Comparison of ENCODE assay signal across 1 cellular context in the genomic region with DNA sequence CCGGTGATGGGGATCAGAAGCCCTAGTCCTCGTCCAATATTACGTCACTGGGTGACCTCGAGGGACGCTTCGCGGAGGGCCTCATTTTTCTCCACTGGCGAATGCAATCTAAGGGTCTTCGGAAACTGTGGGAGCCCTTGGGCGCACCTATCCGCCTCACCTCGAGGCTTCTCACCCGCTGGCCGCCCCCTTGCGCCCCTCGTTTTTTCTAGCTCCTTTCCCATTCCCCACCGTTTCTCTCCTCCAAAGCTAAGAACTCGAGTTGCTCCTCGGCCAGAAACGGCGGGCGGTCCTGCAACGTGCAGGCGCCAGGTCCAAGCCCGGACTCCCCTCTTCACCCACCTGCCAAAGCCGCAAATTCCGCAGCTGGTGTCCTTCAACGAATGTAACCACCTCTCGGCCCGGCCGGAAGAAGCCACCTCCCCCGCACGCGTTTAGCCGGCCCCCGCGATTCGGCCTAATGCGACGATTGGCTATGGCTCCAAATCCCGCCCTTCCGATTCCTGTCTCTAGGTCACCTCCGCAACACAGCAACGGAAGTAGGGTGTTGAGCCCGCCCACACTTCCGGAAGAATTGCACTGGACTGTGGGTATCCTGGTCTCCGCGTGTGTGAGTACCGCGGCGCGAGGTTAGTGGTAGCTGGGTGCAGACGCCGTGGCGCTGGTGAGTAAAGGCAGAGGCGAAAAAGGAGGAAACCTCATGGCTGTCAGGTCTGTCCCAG.
A peak's percentile ranks its signal among the peaks of the same experiment; 100 is the strongest.
TF ChIP-seq lines count a peak whose summit lies in the region.

A gene with protein sequence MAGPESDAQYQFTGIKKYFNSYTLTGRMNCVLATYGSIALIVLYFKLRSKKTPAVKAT (minus strand): TSS at position 409 of the 722 bp plus-strand sequence. CDS start 4,018 bp downstream, outside the sequence.
A gene with protein sequence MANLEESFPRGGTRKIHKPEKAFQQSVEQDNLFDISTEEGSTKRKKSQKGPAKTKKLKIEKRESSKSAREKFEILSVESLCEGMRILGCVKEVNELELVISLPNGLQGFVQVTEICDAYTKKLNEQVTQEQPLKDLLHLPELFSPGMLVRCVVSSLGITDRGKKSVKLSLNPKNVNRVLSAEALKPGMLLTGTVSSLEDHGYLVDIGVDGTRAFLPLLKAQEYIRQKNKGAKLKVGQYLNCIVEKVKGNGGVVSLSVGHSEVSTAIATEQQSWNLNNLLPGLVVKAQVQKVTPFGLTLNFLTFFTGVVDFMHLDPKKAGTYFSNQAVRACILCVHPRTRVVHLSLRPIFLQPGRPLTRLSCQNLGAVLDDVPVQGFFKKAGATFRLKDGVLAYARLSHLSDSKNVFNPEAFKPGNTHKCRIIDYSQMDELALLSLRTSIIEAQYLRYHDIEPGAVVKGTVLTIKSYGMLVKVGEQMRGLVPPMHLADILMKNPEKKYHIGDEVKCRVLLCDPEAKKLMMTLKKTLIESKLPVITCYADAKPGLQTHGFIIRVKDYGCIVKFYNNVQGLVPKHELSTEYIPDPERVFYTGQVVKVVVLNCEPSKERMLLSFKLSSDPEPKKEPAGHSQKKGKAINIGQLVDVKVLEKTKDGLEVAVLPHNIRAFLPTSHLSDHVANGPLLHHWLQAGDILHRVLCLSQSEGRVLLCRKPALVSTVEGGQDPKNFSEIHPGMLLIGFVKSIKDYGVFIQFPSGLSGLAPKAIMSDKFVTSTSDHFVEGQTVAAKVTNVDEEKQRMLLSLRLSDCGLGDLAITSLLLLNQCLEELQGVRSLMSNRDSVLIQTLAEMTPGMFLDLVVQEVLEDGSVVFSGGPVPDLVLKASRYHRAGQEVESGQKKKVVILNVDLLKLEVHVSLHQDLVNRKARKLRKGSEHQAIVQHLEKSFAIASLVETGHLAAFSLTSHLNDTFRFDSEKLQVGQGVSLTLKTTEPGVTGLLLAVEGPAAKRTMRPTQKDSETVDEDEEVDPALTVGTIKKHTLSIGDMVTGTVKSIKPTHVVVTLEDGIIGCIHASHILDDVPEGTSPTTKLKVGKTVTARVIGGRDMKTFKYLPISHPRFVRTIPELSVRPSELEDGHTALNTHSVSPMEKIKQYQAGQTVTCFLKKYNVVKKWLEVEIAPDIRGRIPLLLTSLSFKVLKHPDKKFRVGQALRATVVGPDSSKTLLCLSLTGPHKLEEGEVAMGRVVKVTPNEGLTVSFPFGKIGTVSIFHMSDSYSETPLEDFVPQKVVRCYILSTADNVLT (N-terminal part only) (plus strand): TSS at position 560 of the 722 bp plus-strand sequence. CDS start 1,801 bp downstream, outside the sequence.

TF ChIP-seq in K562, 482 proteins besides CTCF, POLR2A, EP300 and RAD21 (continued from another document and continues in another):
- TF ChIP-seq, protein P1, sequence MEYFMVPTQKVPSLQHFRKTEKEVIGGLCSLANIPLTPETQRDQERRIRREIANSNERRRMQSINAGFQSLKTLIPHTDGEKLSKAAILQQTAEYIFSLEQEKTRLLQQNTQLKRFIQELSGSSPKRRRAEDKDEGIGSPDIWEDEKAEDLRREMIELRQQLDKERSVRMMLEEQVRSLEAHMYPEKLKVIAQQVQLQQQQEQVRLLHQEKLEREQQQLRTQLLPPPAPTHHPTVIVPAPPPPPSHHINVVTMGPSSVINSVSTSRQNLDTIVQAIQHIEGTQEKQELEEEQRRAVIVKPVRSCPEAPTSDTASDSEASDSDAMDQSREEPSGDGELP (CRISPR knock-in tag; IDR thresholded peaks at IDR 0.05; ENCODE audit: borderline replicate concordance) = peak; percentile 94
- TF ChIP-seq NFRKB (IDR thresholded peaks at IDR 0.05; ENCODE audit: low read depth) (0 out of 2 replicates have a peak, but pooled peaks have one; percentile 50), KDM5B (IDR thresholded peaks at IDR 0.05; ENCODE audit: insufficient replicate concordance, low read depth, low read length) (peak; percentile 82), ZNF511 (CRISPR knock-in tag; IDR thresholded peaks at IDR 0.05) (peak; percentile 52; the same call in 1 of the 2 replicates), NEUROD1 (IDR thresholded peaks at IDR 0.05; ENCODE audit: borderline replicate concordance, low read depth, low read length, partially characterized antibody) (peak; percentile 67), ZNF707 (CRISPR knock-in tag; conservative IDR thresholded peaks at IDR 0.05) (no peak), BRD9 (IDR thresholded peaks at IDR 0.05; ENCODE audit: low read depth, partially characterized antibody) (peak; percentile 20), BHLHE40 (IDR thresholded peaks at IDR 0.05; ENCODE audit: low read length) (peak; percentile 66), LCOR (CRISPR knock-in tag; IDR thresholded peaks at IDR 0.05) (0 out of 2 replicates have a peak, but pooled peaks have one; percentile 61), RBM34 (IDR thresholded peaks at IDR 0.05; ENCODE audit: borderline replicate concordance, insufficient read depth, low read length) (no peak), KDM4B (IDR thresholded peaks at IDR 0.05; ENCODE audit: borderline replicate concordance in 2 of 2, low read depth in 1 of 2) (peak in 1 of 2 experiments; percentile 84; a peak in 2 of 4 replicates), ZFPM2 (CRISPR knock-in tag; IDR thresholded peaks at IDR 0.05) (no peak), TCF3 (CRISPR knock-in tag; IDR thresholded peaks at IDR 0.05) (no peak), TBL1XR1 (IDR thresholded peaks at IDR 0.05; ENCODE audit: low read length in 2 of 2) (0 out of 4 replicates have a peak, but pooled peaks of 1 of the 2 experiments have one; percentile 51), ZNF75A (CRISPR knock-in tag; IDR thresholded peaks at IDR 0.05) (no peak), FOS (IDR thresholded peaks at IDR 0.05; ENCODE audit: extremely low read depth, insufficient read length) (peak; percentile 40), PKNOX1 (IDR thresholded peaks at IDR 0.05) (peak; percentile 75), XRCC5 (IDR thresholded peaks at IDR 0.05; ENCODE audit: low read depth, low read length) (no peak), MTA3 (IDR thresholded peaks at IDR 0.05; ENCODE audit: borderline replicate concordance) (peak; percentile 49; the same call in 1 of the 2 replicates), SAP30 (IDR thresholded peaks at IDR 0.05; ENCODE audit: borderline replicate concordance, insufficient read depth, low read depth, low read length, poor library complexity, severe bottlenecking) (peak; percentile 77), ZNF134 (CRISPR knock-in tag; conservative IDR thresholded peaks at IDR 0.05) (0 out of 2 replicates have a peak, but pooled peaks have one; percentile 32), TBP (optimal IDR thresholded peaks at IDR 0.05; ENCODE audit: low read depth, low read length) (peak; percentile 79), C11orf30 (IDR thresholded peaks at IDR 0.05; ENCODE audit: low read depth) (peak; percentile 75), PHF21A (IDR thresholded peaks at IDR 0.05; ENCODE audit: borderline replicate concordance, low read depth) (no peak), HMGN3 (IDR thresholded peaks at IDR 0.05; ENCODE audit: borderline replicate concordance, extremely low read depth, insufficient read length, low read depth, low read length) (no peak), HDAC1 (IDR thresholded peaks at IDR 0.05) (peak in 1 of 2 experiments; percentile 95; a peak in 2 of 4 replicates), TAF9B (IDR thresholded peaks at IDR 0.05; ENCODE audit: partially characterized antibody) (peak; percentile 73), CREM (IDR thresholded peaks at IDR 0.05; ENCODE audit: low read depth) (peak; percentile 86), MED1 (CRISPR knock-in tag; IDR thresholded peaks at IDR 0.05; ENCODE audit: borderline replicate concordance) (no peak), SMAD1 (IDR thresholded peaks at IDR 0.05; ENCODE audit: low read depth, low read length, partially characterized antibody) (peak; percentile 63), MCM5 (IDR thresholded peaks at IDR 0.05; ENCODE audit: low read depth) (no peak)
- TF ChIP-seq, protein P2, sequence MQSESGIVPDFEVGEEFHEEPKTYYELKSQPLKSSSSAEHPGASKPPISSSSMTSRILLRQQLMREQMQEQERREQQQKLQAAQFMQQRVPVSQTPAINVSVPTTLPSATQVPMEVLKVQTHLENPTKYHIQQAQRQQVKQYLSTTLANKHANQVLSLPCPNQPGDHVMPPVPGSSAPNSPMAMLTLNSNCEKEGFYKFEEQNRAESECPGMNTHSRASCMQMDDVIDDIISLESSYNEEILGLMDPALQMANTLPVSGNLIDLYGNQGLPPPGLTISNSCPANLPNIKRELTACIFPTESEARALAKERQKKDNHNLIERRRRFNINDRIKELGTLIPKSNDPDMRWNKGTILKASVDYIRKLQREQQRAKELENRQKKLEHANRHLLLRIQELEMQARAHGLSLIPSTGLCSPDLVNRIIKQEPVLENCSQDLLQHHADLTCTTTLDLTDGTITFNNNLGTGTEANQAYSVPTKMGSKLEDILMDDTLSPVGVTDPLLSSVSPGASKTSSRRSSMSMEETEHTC (IDR thresholded peaks at IDR 0.05) = no peak
- TF ChIP-seq, protein P3, sequence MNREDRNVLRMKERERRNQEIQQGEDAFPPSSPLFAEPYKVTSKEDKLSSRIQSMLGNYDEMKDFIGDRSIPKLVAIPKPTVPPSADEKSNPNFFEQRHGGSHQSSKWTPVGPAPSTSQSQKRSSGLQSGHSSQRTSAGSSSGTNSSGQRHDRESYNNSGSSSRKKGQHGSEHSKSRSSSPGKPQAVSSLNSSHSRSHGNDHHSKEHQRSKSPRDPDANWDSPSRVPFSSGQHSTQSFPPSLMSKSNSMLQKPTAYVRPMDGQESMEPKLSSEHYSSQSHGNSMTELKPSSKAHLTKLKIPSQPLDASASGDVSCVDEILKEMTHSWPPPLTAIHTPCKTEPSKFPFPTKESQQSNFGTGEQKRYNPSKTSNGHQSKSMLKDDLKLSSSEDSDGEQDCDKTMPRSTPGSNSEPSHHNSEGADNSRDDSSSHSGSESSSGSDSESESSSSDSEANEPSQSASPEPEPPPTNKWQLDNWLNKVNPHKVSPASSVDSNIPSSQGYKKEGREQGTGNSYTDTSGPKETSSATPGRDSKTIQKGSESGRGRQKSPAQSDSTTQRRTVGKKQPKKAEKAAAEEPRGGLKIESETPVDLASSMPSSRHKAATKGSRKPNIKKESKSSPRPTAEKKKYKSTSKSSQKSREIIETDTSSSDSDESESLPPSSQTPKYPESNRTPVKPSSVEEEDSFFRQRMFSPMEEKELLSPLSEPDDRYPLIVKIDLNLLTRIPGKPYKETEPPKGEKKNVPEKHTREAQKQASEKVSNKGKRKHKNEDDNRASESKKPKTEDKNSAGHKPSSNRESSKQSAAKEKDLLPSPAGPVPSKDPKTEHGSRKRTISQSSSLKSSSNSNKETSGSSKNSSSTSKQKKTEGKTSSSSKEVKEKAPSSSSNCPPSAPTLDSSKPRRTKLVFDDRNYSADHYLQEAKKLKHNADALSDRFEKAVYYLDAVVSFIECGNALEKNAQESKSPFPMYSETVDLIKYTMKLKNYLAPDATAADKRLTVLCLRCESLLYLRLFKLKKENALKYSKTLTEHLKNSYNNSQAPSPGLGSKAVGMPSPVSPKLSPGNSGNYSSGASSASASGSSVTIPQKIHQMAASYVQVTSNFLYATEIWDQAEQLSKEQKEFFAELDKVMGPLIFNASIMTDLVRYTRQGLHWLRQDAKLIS (CRISPR knock-in tag; IDR thresholded peaks at IDR 0.05) = peak; percentile 11; the same call in 1 of the 2 replicates
- TF ChIP-seq, protein P4, sequence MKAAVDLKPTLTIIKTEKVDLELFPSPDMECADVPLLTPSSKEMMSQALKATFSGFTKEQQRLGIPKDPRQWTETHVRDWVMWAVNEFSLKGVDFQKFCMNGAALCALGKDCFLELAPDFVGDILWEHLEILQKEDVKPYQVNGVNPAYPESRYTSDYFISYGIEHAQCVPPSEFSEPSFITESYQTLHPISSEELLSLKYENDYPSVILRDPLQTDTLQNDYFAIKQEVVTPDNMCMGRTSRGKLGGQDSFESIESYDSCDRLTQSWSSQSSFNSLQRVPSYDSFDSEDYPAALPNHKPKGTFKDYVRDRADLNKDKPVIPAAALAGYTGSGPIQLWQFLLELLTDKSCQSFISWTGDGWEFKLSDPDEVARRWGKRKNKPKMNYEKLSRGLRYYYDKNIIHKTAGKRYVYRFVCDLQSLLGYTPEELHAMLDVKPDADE (conservative IDR thresholded peaks at IDR 0.05; ENCODE audit: control insufficient read depth, low read depth, low read length) = peak; percentile 66
- TF ChIP-seq, protein P5, sequence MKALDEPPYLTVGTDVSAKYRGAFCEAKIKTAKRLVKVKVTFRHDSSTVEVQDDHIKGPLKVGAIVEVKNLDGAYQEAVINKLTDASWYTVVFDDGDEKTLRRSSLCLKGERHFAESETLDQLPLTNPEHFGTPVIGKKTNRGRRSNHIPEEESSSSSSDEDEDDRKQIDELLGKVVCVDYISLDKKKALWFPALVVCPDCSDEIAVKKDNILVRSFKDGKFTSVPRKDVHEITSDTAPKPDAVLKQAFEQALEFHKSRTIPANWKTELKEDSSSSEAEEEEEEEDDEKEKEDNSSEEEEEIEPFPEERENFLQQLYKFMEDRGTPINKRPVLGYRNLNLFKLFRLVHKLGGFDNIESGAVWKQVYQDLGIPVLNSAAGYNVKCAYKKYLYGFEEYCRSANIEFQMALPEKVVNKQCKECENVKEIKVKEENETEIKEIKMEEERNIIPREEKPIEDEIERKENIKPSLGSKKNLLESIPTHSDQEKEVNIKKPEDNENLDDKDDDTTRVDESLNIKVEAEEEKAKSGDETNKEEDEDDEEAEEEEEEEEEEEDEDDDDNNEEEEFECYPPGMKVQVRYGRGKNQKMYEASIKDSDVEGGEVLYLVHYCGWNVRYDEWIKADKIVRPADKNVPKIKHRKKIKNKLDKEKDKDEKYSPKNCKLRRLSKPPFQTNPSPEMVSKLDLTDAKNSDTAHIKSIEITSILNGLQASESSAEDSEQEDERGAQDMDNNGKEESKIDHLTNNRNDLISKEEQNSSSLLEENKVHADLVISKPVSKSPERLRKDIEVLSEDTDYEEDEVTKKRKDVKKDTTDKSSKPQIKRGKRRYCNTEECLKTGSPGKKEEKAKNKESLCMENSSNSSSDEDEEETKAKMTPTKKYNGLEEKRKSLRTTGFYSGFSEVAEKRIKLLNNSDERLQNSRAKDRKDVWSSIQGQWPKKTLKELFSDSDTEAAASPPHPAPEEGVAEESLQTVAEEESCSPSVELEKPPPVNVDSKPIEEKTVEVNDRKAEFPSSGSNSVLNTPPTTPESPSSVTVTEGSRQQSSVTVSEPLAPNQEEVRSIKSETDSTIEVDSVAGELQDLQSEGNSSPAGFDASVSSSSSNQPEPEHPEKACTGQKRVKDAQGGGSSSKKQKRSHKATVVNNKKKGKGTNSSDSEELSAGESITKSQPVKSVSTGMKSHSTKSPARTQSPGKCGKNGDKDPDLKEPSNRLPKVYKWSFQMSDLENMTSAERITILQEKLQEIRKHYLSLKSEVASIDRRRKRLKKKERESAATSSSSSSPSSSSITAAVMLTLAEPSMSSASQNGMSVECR (CRISPR knock-in tag; IDR thresholded peaks at IDR 0.05) = peak; percentile 68
